19 cellular contexts compared by ENCODE assay signal in the genomic region with DNA sequence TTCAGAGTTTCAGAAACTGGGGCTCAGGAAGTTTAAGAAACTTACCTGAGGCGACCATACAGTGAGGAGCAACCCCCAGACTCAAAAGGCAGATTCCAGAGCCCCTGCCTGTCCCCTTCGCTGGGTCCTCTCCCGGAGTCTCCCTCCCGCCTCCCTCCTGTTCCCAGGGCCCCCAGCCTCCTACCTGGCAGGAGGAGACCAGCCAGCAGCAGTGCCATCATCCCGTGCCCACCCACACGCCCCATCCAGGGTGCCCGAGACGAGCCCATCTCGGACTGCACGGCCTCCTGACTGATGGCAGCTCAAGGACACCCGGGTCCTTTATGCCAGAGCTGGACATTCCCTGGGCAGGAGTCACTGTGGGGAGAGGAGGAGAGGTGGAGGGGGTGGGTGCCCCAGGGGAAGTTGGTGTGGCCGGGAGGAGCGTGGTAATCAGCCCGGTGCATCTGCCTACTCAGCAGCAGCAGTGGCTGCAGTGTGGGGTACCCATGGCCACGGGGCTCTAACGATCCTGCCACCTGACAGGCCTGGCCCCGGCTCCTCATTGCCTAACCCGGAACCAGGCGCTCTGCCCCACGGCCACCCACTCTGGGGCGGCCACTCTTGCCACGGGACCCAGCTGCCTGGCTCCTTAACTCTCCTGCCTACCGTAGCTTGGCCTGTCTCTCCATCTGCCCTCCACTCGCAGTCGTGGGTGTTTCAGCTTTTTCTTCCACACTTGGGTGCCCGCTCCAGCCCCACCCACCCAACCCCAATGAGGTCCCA. TPM values are rescaled to one million over a fixed set of nuclear protein-coding genes. Genes with fewer than 3 reads are reported as not detected.
DNase-seq lines count a peak whose midpoint lies in the region; ATAC-seq, FAIRE-seq and TF ChIP-seq lines count a peak whose summit lies in the region.
"Had no signal": no experiment of that assay in that cellular context is flagged by ENCODE, and none has a peak within 500 bp of the region (broad histone marks: within the 10 kb centered on the region; RNA-seq: fewer than 3 reads in every experiment).

A gene with protein sequence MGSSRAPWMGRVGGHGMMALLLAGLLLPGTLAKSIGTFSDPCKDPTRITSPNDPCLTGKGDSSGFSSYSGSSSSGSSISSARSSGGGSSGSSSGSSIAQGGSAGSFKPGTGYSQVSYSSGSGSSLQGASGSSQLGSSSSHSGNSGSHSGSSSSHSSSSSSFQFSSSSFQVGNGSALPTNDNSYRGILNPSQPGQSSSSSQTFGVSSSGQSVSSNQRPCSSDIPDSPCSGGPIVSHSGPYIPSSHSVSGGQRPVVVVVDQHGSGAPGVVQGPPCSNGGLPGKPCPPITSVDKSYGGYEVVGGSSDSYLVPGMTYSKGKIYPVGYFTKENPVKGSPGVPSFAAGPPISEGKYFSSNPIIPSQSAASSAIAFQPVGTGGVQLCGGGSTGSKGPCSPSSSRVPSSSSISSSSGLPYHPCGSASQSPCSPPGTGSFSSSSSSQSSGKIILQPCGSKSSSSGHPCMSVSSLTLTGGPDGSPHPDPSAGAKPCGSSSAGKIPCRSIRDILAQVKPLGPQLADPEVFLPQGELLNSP (minus strand): TSS at position 296 of the 765 bp plus-strand sequence. CDS start 27 bp downstream, at position 269.

- H2AFZ ChIP-seq in HCT116 (ENCODE audit: low read depth, low read length, poor library complexity, severe bottlenecking) = no peak within 1 kb of the TSS
- H2AFZ ChIP-seq in parathyroid adenoma = peak within 1 kb of the TSS; percentile 65
- no peak within 1 kb of the TSS for H2AFZ ChIP-seq in neural progenitor cell (replicated peaks)

- RAD21 ChIA-PET in HCT116 (lab: Charles Lee; ENCODE audit: low non-redundant PET in 1 of 2, low total read pairs in 2 of 2, uncharacterized antibody in 2 of 2, unreplicated experiment in 2 of 2) = no interaction called here

- H3K36me3 Mint-ChIP-seq in Calu3 (ENCODE audit: insufficient read depth, unreplicated experiment) (peaks cover 26% of the 10 kb centered on the region), neural progenitor cell (no peaks in the 10 kb centered on the region)
- H3K36me3 Mint-ChIP-seq: CD4-positive, alpha-beta memory T cell had no signal

- BruUV-seq in Calu3 (replicated peaks; lab: Mats Ljungman, UMichigan) (no TSS peak), HCT116 (replicated peaks; lab: Mats Ljungman, UMichigan) (no TSS peak)

- H3K4me1 Mint-ChIP-seq in Calu3 (ENCODE audit: low read depth, unreplicated experiment) = peaks cover 48% of the 10 kb centered on the region
- peaks cover 8% of the 10 kb centered on the region for H3K4me1 Mint-ChIP-seq in neural progenitor cell
- H3K4me1 Mint-ChIP-seq: CD4-positive, alpha-beta memory T cell had no signal

- H3K4me1 ChIP-seq in HCT116 (ENCODE audit: control insufficient read depth in 1 of 2, insufficient read depth in 2 of 2, low read length in 2 of 2) (peaks cover 38 to 50% of the 10 kb centered on the region in 2 experiments), kidney (ENCODE audit: control insufficient read depth in 1 of 2, insufficient read depth in 1 of 2, low read depth in 1 of 2, low read length in 2 of 2) (peaks cover 0 to 11% of the 10 kb centered on the region in 2 donors), parathyroid adenoma (peaks cover 44% of the 10 kb centered on the region), neural progenitor cell (peaks cover 5% of the 10 kb centered on the region)
- H3K4me1 ChIP-seq: BE2C had no signal

- CTCF ChIA-PET in Calu3 (lab: Charles Lee) (interaction anchor here (0.7 kb wide), 1 partner anchor 342 kb away, joined by 3 read pairs; no protein-coding TSS in a partner anchor), HCT116 (lab: Charles Lee) (no interaction called here)

- H3K9me3 Mint-ChIP-seq in Calu3 (ENCODE audit: low read depth, unreplicated experiment) (no peaks in the 10 kb centered on the region), neural progenitor cell (no peaks in the 10 kb centered on the region)
- H3K9me3 Mint-ChIP-seq: IgD-negative memory B cell had no signal

- H3K79me2 ChIP-seq in HCT116 (ENCODE audit: insufficient read depth, low read length) = peaks cover 8% of the 10 kb centered on the region; the same call in 1 of the 2 replicates
- H3K79me2 ChIP-seq in parathyroid adenoma = peaks cover 8% of the 10 kb centered on the region
- no peaks in the 10 kb centered on the region for H3K79me2 ChIP-seq in neural progenitor cell (ENCODE audit: low read depth)

- no peaks in the 10 kb centered on the region for H3K36me3 ChIP-seq in HCT116 (ENCODE audit: control insufficient read depth in 1 of 2, insufficient read depth in 2 of 2, low read length in 2 of 2)
- H3K36me3 ChIP-seq in kidney (ENCODE audit: control insufficient read depth in 1 of 2, insufficient read depth in 2 of 2, low read length in 2 of 2) = no peaks in the 10 kb centered on the region
- no peaks in the 10 kb centered on the region for H3K36me3 ChIP-seq in parathyroid adenoma (ENCODE audit: control insufficient read depth, insufficient read depth, low read length)
- H3K36me3 ChIP-seq in neural progenitor cell = no peaks in the 10 kb centered on the region
- H3K36me3 ChIP-seq: BE2C had no signal

- H3K4me2 ChIP-seq in HCT116 (ENCODE audit: low read length) = 0 out of 2 replicates have a peak within 1 kb of the TSS, but pooled peaks have one; percentile 3
- peak within 1 kb of the TSS; percentile 95 for H3K4me2 ChIP-seq in parathyroid adenoma (ENCODE audit: low read length)
- H3K4me2 ChIP-seq in neural progenitor cell = no peak within 1 kb of the TSS

- intact Hi-C loops in Calu3 (cut with micrococcal nuclease; ENCODE audit: unreplicated experiment) (no loop called here), HCT116 (cut with micrococcal nuclease) (no loop called here), kidney (cut with DNase I) (no loop called here)

- H4K20me1 ChIP-seq in HCT116 (ENCODE audit: insufficient read depth) = no peaks in the 10 kb centered on the region
- no peaks in the 10 kb centered on the region for H4K20me1 ChIP-seq in neural progenitor cell (ENCODE audit: low read depth)

- ATAC-seq in HCT116 = no peak
- no peak for ATAC-seq in GM21619 (IDR thresholded peaks at IDR 0.05; ENCODE audit: unreplicated experiment)

- no peak for TF ChIP-seq RAD21 in HCT116 (IDR thresholded peaks at IDR 0.05; ENCODE audit: low read depth)

- H3F3A ChIP-seq in neural progenitor cell (ENCODE audit: low read depth) = no peaks in the 10 kb centered on the region

- no peak within 1 kb of the TSS for H3K4me3 ChIP-seq in HCT116 (replicated peaks in 1 of 2; ENCODE audit: low read depth in 1 of 2, low read length in 2 of 2)
- H3K4me3 ChIP-seq in kidney (ENCODE audit: low read length in 2 of 2) = no peak within 1 kb of the TSS
- H3K4me3 ChIP-seq in parathyroid adenoma (ENCODE audit: low read depth, low read length) = peak within 1 kb of the TSS; percentile 95
- H3K4me3 ChIP-seq in neural progenitor cell = no peak within 1 kb of the TSS

- H3K27me3 Mint-ChIP-seq in Calu3 (ENCODE audit: unreplicated experiment) (no peaks in the 10 kb centered on the region), neural progenitor cell (ENCODE audit: insufficient read depth, low read depth) (peaks cover 9% of the 10 kb centered on the region)
- H3K27me3 Mint-ChIP-seq: CD4-positive, alpha-beta memory T cell had no signal

- no peak within 1 kb of the TSS for H3K4me3 Mint-ChIP-seq in Calu3 (ENCODE audit: low read depth, unreplicated experiment)
- no peak within 1 kb of the TSS for H3K4me3 Mint-ChIP-seq in neural progenitor cell
- H3K4me3 Mint-ChIP-seq: IgD-negative memory B cell had no signal

- H3K9me3 ChIP-seq in HCT116 (ENCODE audit: control insufficient read depth in 1 of 2, insufficient read depth in 1 of 2, low read depth in 1 of 2, low read length in 2 of 2) (no peaks in the 10 kb centered on the region), kidney (ENCODE audit: control insufficient read depth in 1 of 2, low read length in 2 of 2) (no peaks in the 10 kb centered on the region), parathyroid adenoma (ENCODE audit: control insufficient read depth, low read length) (no peaks in the 10 kb centered on the region), neural progenitor cell (ENCODE audit: low read depth) (no peaks in the 10 kb centered on the region)
- H3K9me3 ChIP-seq: BE2C had no signal

- H3K27ac ChIP-seq in HCT116 (ENCODE audit: low read depth, low read length) = no peak within 1 kb of the TSS
- no peak within 1 kb of the TSS for H3K27ac ChIP-seq in kidney (ENCODE audit: low read depth in 2 of 2, low read length in 2 of 2)
- peak within 1 kb of the TSS; percentile 91 for H3K27ac ChIP-seq in parathyroid adenoma
- no peak within 1 kb of the TSS for H3K27ac ChIP-seq in neural progenitor cell
- H3K27ac ChIP-seq: C4-2B had no signal

- H3K9me2 ChIP-seq in HCT116 (ENCODE audit: insufficient read depth) = no peaks in the 10 kb centered on the region

- H3K9ac ChIP-seq in HCT116 (ENCODE audit: low read length) (no peak within 1 kb of the TSS), kidney (ENCODE audit: low read length in 2 of 2) (no peak within 1 kb of the TSS), parathyroid adenoma (peak within 1 kb of the TSS; percentile 38), neural progenitor cell (no peak within 1 kb of the TSS)

- H3K27me3 ChIP-seq in HCT116 (ENCODE audit: insufficient read depth, low read length) = no peaks in the 10 kb centered on the region
- no peaks in the 10 kb centered on the region for H3K27me3 ChIP-seq in parathyroid adenoma (ENCODE audit: control insufficient read depth, insufficient read depth, low read length)
- no peaks in the 10 kb centered on the region for H3K27me3 ChIP-seq in neural progenitor cell

- H3K27ac Mint-ChIP-seq in Calu3 (ENCODE audit: unreplicated experiment) = peak within 1 kb of the TSS; percentile 15
- H3K27ac Mint-ChIP-seq in neural progenitor cell = no peak within 1 kb of the TSS
- H3K27ac Mint-ChIP-seq: CD4-positive, alpha-beta memory T cell; IgD-negative memory B cell had no signal

- no peak for FAIRE-seq in kidney (lab: Jason Lieb, UNC)
- FAIRE-seq: A204.1, D721Med, GM12892 had no signal

- no peak for DNase-seq in Calu3
- DNase-seq in HCT116 (ENCODE audit: low read depth, low spot score) = no peak
- peak; percentile 74 for DNase-seq in kidney
- DNase-seq in neural progenitor cell (ENCODE audit: low spot score) = no peak
- DNase-seq in ureter (ENCODE audit: low spot score) = no peak
- DNase-seq: BE2C; CD4-positive, alpha-beta memory T cell; DMS153; DND-41; GDM1 had no signal

- TF ChIP-seq CTCF in Calu3 (IDR thresholded peaks at IDR 0.05; ENCODE audit: unreplicated experiment) (no peak), HCT116 (IDR thresholded peaks at IDR 0.05 in 2 of 3, conservative IDR thresholded peaks at IDR 0.05 in 1 of 3; ENCODE audit: borderline replicate concordance in 1 of 3, insufficient read depth in 1 of 3, low read depth in 2 of 3, low read length in 2 of 3) (no peak), kidney (IDR thresholded peaks at IDR 0.05; ENCODE audit: borderline replicate concordance, extremely low read depth, insufficient read depth) (no peak), parathyroid adenoma (IDR thresholded peaks at IDR 0.05) (no peak), neural progenitor cell (IDR thresholded peaks at IDR 0.05) (no peak)

- TF ChIP-seq POLR2A in HCT116 (IDR thresholded peaks at IDR 0.05; ENCODE audit: borderline replicate concordance, extremely low read depth, insufficient read depth, insufficient read length) = no peak

- POLR2A ChIA-PET in HCT116 (lab: Charles Lee) = no interaction called here

RNA-seq across cellular contexts. Expression of the gene that starts here (rescaled TPM):
- total RNA-seq in Calu3 (2022) (0.35 and 0.42 TPM in 2 replicates), HCT116 (2021; ENCODE audit: unreplicated experiment) (0.12 TPM), kidney (0.13 TPM), neural progenitor cell (ENCODE audit: low replicate concordance) (not detected in 2 replicates), ureter (not detected)
- 0.07 TPM in 1 of 2 replicates, not detected in the other for polyA plus RNA-seq in HCT116 (2012)
- polyA plus RNA-seq in kidney (ENCODE audit: insufficient read depth, low read depth, low replicate concordance) = not detected
- total RNA-seq: CD4-positive, alpha-beta memory T cell; H4; HT1080 had no signal
- polyA plus RNA-seq: CD4-positive, alpha-beta memory T cell; IgD-negative memory B cell had no signal

Comparison
In these comparisons a context has a peak if more than half of its experiments do, and no peak if none do; other contexts are left out.
1. Peak in DNase-seq in kidney; RNA of the gene not detected or under 1 TPM.